ENCODE assay signal across 12 cellular contexts in genomic region chr1:41566274-41566885, GRCh38.
"Had no signal": no experiment of that assay in that cellular context is flagged by ENCODE, and none has a peak within 500 bp of the region (broad histone marks: within the 10 kb centered on the region; RNA-seq: fewer than 3 reads in every experiment).

No MANE protein-coding gene starts in this region.

- H3K4me1 Mint-ChIP-seq: neural progenitor cell had no signal

- H3K36me3 Mint-ChIP-seq: neural progenitor cell had no signal

- H3K27me3 Mint-ChIP-seq: activated CD4-positive, alpha-beta memory T cell treated with anti-CD3 and anti-CD28 coated beads for 36 hours; activated naive CD8-positive, alpha-beta T cell treated with anti-CD3 and anti-CD28 coated beads, Interleukin-2, amount 10 ng/mL, durations not matched to agents 7 days and 5 days had no signal

- H3K4me1 ChIP-seq: heart right ventricle, vagina had no signal

- H3K27ac ChIP-seq: brain microvascular endothelial cell, heart right ventricle, neural progenitor cell, right lobe of liver, SK-N-MC, vagina had no signal

- H3K4me3 ChIP-seq: heart right ventricle, neural progenitor cell, right lobe of liver, SK-N-MC, vagina had no signal

- H3K27me3 ChIP-seq: brain microvascular endothelial cell, heart right ventricle, right lobe of liver, vagina had no signal

- DNase-seq: activated CD4-positive, alpha-beta memory T cell treated with anti-CD3 and anti-CD28 coated beads for 36 hours; activated CD4-positive, CD25-positive, alpha-beta regulatory T cell; activated naive CD8-positive, alpha-beta T cell treated with anti-CD3 and anti-CD28 coated beads, Interleukin-2, amount 10 ng/mL, durations not matched to agents 7 days and 5 days; anterior cingulate cortex; brain microvascular endothelial cell; dermis blood vessel endothelial cell; heart right ventricle; right lobe of liver had no signal

- H3K4me3 Mint-ChIP-seq: activated CD4-positive, alpha-beta memory T cell treated with anti-CD3 and anti-CD28 coated beads for 36 hours; activated naive CD8-positive, alpha-beta T cell treated with anti-CD3 and anti-CD28 coated beads, Interleukin-2, amount 10 ng/mL, durations not matched to agents 7 days and 5 days; neural progenitor cell had no signal

- ATAC-seq: heart right ventricle, right lobe of liver had no signal

- H3K9me3 ChIP-seq: heart right ventricle, right lobe of liver, vagina had no signal

- H3K36me3 ChIP-seq: brain microvascular endothelial cell, neural progenitor cell, right lobe of liver, vagina had no signal

- H3K9me3 Mint-ChIP-seq: activated CD4-positive, alpha-beta memory T cell treated with anti-CD3 and anti-CD28 coated beads for 36 hours; activated naive CD8-positive, alpha-beta T cell treated with anti-CD3 and anti-CD28 coated beads, Interleukin-2, amount 10 ng/mL, durations not matched to agents 7 days and 5 days; neural progenitor cell had no signal

- H3K27ac Mint-ChIP-seq: activated CD4-positive, alpha-beta memory T cell treated with anti-CD3 and anti-CD28 coated beads for 36 hours; activated naive CD8-positive, alpha-beta T cell treated with anti-CD3 and anti-CD28 coated beads, Interleukin-2, amount 10 ng/mL, durations not matched to agents 7 days and 5 days; neural progenitor cell had no signal

- FAIRE-seq: frontal cortex had no signal
